ENCODE assay signal across 1 cellular context in genomic region chr22:49966716-49967332, GRCh38.
A peak's percentile ranks its signal among the peaks of the same experiment; 100 is the strongest.
TF ChIP-seq lines count a peak whose summit lies in the region.

No MANE protein-coding gene starts in this region.

TF ChIP-seq in GM12878, 131 proteins besides CTCF, POLR2A, EP300 and RAD21:
- TF ChIP-seq PAX8 (IDR thresholded peaks at IDR 0.05), result no peak
- TF ChIP-seq NR2F1 (conservative IDR thresholded peaks at IDR 0.05), result peak; percentile 55
- no peak for TF ChIP-seq RCOR1 (conservative IDR thresholded peaks at IDR 0.05; ENCODE audit: low read depth, low read length)
- 0 out of 3 replicates have a peak, but pooled peaks of 1 of the 2 experiments have one; percentile 1 for TF ChIP-seq EGR1 (IDR thresholded peaks at IDR 0.05; ENCODE audit: borderline replicate concordance in 1 of 2, low read depth in 2 of 2, low read length in 2 of 2)
- TF ChIP-seq TCF12 (IDR thresholded peaks at IDR 0.05; ENCODE audit: low read depth, low read length), result 0 out of 2 replicates have a peak, but pooled peaks have one; percentile 22
- TF ChIP-seq IKZF2 (IDR thresholded peaks at IDR 0.05), result 0 out of 4 replicates have a peak, but pooled peaks of 1 of the 2 experiments have one; percentile 38
- peak; percentile 51; the same call in 1 of the 2 replicates for TF ChIP-seq DPF2 (IDR thresholded peaks at IDR 0.05)
- peak; percentile 29 for TF ChIP-seq POLR2AphosphoS5 (IDR thresholded peaks at IDR 0.05; ENCODE audit: low read length)
- TF ChIP-seq PRDM15 (CRISPR knock-in tag; IDR thresholded peaks at IDR 0.05), result 0 out of 2 replicates have a peak, but pooled peaks have one; percentile 7
